Comparison of ENCODE assay signal across 24 cellular contexts in genomic region chr14:63515240-63515639, GRCh38.
"Had no signal": no experiment of that assay in that cellular context is flagged by ENCODE, and none has a peak within 500 bp of the region (broad histone marks: within the 10 kb centered on the region; RNA-seq: fewer than 3 reads in every experiment).

No MANE protein-coding gene starts in this region.

- H3K4me1 ChIP-seq: prostate gland, uterus had no signal

- H3K4me3 Mint-ChIP-seq: natural killer cell treated with Interleukin-12 subunit alpha and Interleukin-12 subunit beta and Interleukin-15 and Interleukin-18, amount 100 ng/mL, for 72 hours; stimulated activated memory B cell treated with anti-CD40 and anti-IgM and Interleukin-4, amounts not matched to agents 10 μg/mL and 1 μg/mL and 100 μg/mL, for 72 hours; stimulated activated naive CD8-positive, alpha-beta T cell treated with anti-CD3 and anti-CD28 coated beads, Interleukin-15, amount 100 ng/mL, for 72 hours; type B pancreatic cell had no signal

- H3K9me3 Mint-ChIP-seq: natural killer cell treated with Interleukin-12 subunit alpha and Interleukin-12 subunit beta and Interleukin-15 and Interleukin-18, amount 100 ng/mL, for 72 hours; stimulated activated memory B cell treated with anti-CD40 and anti-IgM and Interleukin-4, amounts not matched to agents 10 μg/mL and 1 μg/mL and 100 μg/mL, for 72 hours; stimulated activated naive CD8-positive, alpha-beta T cell treated with anti-CD3 and anti-CD28 coated beads, Interleukin-15, amount 100 ng/mL, for 72 hours had no signal

- FAIRE-seq: pancreas, small intestine had no signal

- H3K4me3 ChIP-seq: left ventricle myocardium inferior, lung, mucosa of descending colon, pancreas, prostate gland, sigmoid colon, spleen, tibial nerve, uterus had no signal

- H3K36me3 ChIP-seq: pancreas, prostate gland, uterus had no signal

- H3K9me3 ChIP-seq: left ventricle myocardium inferior, mucosa of descending colon, pancreas, prostate gland, sigmoid colon, spleen, tibial nerve, uterus had no signal

- H3K27me3 Mint-ChIP-seq: naive thymus-derived CD4-positive, alpha-beta T cell; natural killer cell treated with Interleukin-12 subunit alpha and Interleukin-12 subunit beta and Interleukin-15 and Interleukin-18, amount 100 ng/mL, for 72 hours; stimulated activated memory B cell treated with anti-CD40 and anti-IgM and Interleukin-4, amounts not matched to agents 10 μg/mL and 1 μg/mL and 100 μg/mL, for 72 hours; stimulated activated naive CD8-positive, alpha-beta T cell treated with anti-CD3 and anti-CD28 coated beads, Interleukin-15, amount 100 ng/mL, for 72 hours; type B pancreatic cell had no signal

- ATAC-seq: mucosa of descending colon; naive thymus-derived CD4-positive, alpha-beta T cell; natural killer cell treated with Interleukin-12 subunit alpha and Interleukin-12 subunit beta and Interleukin-15 and Interleukin-18, amount 100 ng/mL, for 72 hours; pancreas; right cardiac atrium; stimulated activated memory B cell treated with anti-CD40 and anti-IgM and Interleukin-4, amounts not matched to agents 10 μg/mL and 1 μg/mL and 100 μg/mL, for 72 hours; stimulated activated naive CD8-positive, alpha-beta T cell treated with anti-CD3 and anti-CD28 coated beads, Interleukin-15, amount 100 ng/mL, for 72 hours had no signal

- DNase-seq: islet precursor cell; left ventricle myocardium inferior; midbrain; mucosa of descending colon; naive thymus-derived CD4-positive, alpha-beta T cell; nucleus accumbens; pancreas; posterior cingulate gyrus; retina; right cardiac atrium; sigmoid colon; small intestine; spleen; stimulated activated CD4-positive, alpha-beta T cell treated with anti-CD3 and anti-CD28 coated beads, Interleukin-4, amount 100 ng/mL, for 24 hours; stimulated activated naive CD4-positive, alpha-beta T cell treated with Interleukin-2 at 50 U/mL for 16 hours; stimulated activated naive CD8-positive, alpha-beta T cell treated with anti-CD3 and anti-CD28 coated beads, Interleukin-15, amount 100 ng/mL, for 72 hours; substantia nigra; uterus had no signal

- H3K27me3 ChIP-seq: pancreas, sigmoid colon, spleen, tibial nerve, uterus had no signal

- H3K27ac Mint-ChIP-seq: stimulated activated memory B cell treated with anti-CD40 and anti-IgM and Interleukin-4, amounts not matched to agents 10 μg/mL and 1 μg/mL and 100 μg/mL, for 72 hours; stimulated activated naive CD8-positive, alpha-beta T cell treated with anti-CD3 and anti-CD28 coated beads, Interleukin-15, amount 100 ng/mL, for 72 hours; type B pancreatic cell had no signal

- H3K27ac ChIP-seq: left ventricle myocardium inferior, pancreas, prostate gland, sigmoid colon, spleen, tibial nerve, uterus had no signal
